ENCODE assay signal across 8 cellular contexts in the genomic region with DNA sequence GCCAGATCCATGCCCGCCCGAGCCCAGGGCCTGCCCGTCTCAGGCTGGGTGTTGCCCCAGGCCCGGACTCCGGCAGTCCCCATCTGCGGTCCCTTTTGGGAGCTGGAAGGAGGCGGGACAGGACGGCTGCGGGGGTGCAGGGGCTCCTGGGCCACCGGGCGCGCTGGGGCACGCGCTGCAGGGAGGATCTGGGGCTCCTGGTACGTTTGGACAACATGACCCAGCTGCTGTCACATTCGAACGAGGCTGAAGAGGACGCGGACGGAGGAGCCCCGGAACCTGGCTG. TPM values are rescaled to one million over a fixed set of nuclear protein-coding genes. Genes with fewer than 3 reads are reported as not detected.
A peak's percentile ranks its signal among the peaks of the same experiment; 100 is the strongest.
DNase-seq lines count a peak whose midpoint lies in the region; ATAC-seq, FAIRE-seq and TF ChIP-seq lines count a peak whose summit lies in the region.

No MANE protein-coding gene starts in this region.

- no peak for TF ChIP-seq CTCF in astrocyte (IDR thresholded peaks at IDR 0.05; ENCODE audit: insufficient read depth, low read depth, low read length)
- no peak for TF ChIP-seq CTCF in lower leg skin (IDR thresholded peaks at IDR 0.05)
- no peak for TF ChIP-seq CTCF in upper lobe of right lung (IDR thresholded peaks at IDR 0.05)

- H3K9me3 Mint-ChIP-seq in astrocyte (ENCODE audit: unreplicated experiment), result no peaks in the 10 kb centered on the region

- peak overlapping the region; percentile 96 for H2AFZ ChIP-seq in astrocyte (ENCODE audit: low read depth, low read length)

- peak overlapping the region; percentile 82 for H3K4me3 Mint-ChIP-seq in astrocyte (ENCODE audit: unreplicated experiment)

- no peaks in the 10 kb centered on the region for H3K9me3 ChIP-seq in astrocyte (ENCODE audit: insufficient read depth, low read depth, low read length)
- H3K9me3 ChIP-seq in upper lobe of right lung, result no peaks in the 10 kb centered on the region

- H3K36me3 Mint-ChIP-seq in astrocyte (ENCODE audit: low read depth, unreplicated experiment), result no peaks in the 10 kb centered on the region

- H3K4me1 ChIP-seq in astrocyte (ENCODE audit: insufficient read depth, low read length), result peaks cover 12% of the 10 kb centered on the region
- peaks cover 13% of the 10 kb centered on the region for H3K4me1 ChIP-seq in upper lobe of right lung

- ATAC-seq in GM18505 (IDR thresholded peaks at IDR 0.05; ENCODE audit: unreplicated experiment), result peak; percentile 23
- peak; percentile 16 for ATAC-seq in HG03280 (IDR thresholded peaks at IDR 0.05; ENCODE audit: unreplicated experiment)
- no peak for ATAC-seq in upper lobe of right lung
- ATAC-seq in GM18502 (IDR thresholded peaks at IDR 0.05; ENCODE audit: poor library complexity, unreplicated experiment), result no peak

- peak overlapping the region; percentile 96 for H3K4me2 ChIP-seq in astrocyte (ENCODE audit: low read length)

- DNase-seq in astrocyte (ENCODE audit: low read depth), result no peak
- DNase-seq in lower leg skin (ENCODE audit: low spot score in 2 of 2), result peak in 1 of 2 donors; percentile 91
- DNase-seq in upper lobe of right lung, result no peak
- DNase-seq in NCI-H2081 treated with DMSO at 0.1 percent for 48 hours (lab: John Stamatoyannopoulos, UW), result no peak
- DNase-seq in COLO668 (lab: John Stamatoyannopoulos, UW; ENCODE audit: unreplicated experiment), result no peak

- no peak overlapping the region for H3K27ac Mint-ChIP-seq in astrocyte (ENCODE audit: unreplicated experiment)

- H3K36me3 ChIP-seq in astrocyte (ENCODE audit: insufficient read depth, low read length) (no peaks in the 10 kb centered on the region), upper lobe of right lung (no peaks in the 10 kb centered on the region)

- no peak for FAIRE-seq in astrocyte (lab: Jason Lieb, UNC)

- peaks cover 5% of the 10 kb centered on the region for H3K27me3 Mint-ChIP-seq in astrocyte (ENCODE audit: low read depth, unreplicated experiment)

- H3K27me3 ChIP-seq in astrocyte (ENCODE audit: insufficient read depth, low read length) (no peaks in the 10 kb centered on the region), upper lobe of right lung (no peaks in the 10 kb centered on the region)

- WGBS in lower leg skin, 2 donors, result 0 to 4% methylated on average over 3 to 15 of the region's 21 CpGs

- H3K4me3 ChIP-seq in astrocyte (ENCODE audit: insufficient read depth, low read depth, low read length), result peak overlapping the region; percentile 72
- H3K4me3 ChIP-seq in lower leg skin (ENCODE audit: low read depth, poor library complexity, severe bottlenecking), result peak overlapping the region; percentile 35
- peak overlapping the region; percentile 71 for H3K4me3 ChIP-seq in upper lobe of right lung

- H3K79me2 ChIP-seq in astrocyte (ENCODE audit: insufficient read depth, low read length), result peaks cover 4% of the 10 kb centered on the region

- H3K4me1 Mint-ChIP-seq in astrocyte (ENCODE audit: low read depth, unreplicated experiment), result peaks cover 10% of the 10 kb centered on the region

- H4K20me1 ChIP-seq in astrocyte (ENCODE audit: insufficient read depth, low read length), result no peaks in the 10 kb centered on the region

- H3K9ac ChIP-seq in astrocyte (ENCODE audit: low read length), result peak overlapping the region; percentile 91

- H3K27ac ChIP-seq in astrocyte (ENCODE audit: low read depth, low read length), result peak overlapping the region; percentile 85
- peak overlapping the region; percentile 85 for H3K27ac ChIP-seq in upper lobe of right lung

- TF ChIP-seq POLR2A in GM18505 (IDR thresholded peaks at IDR 0.05; ENCODE audit: borderline replicate concordance, extremely low read depth, insufficient read depth, insufficient read length) (no peak), lower leg skin (IDR thresholded peaks at IDR 0.05) (no peak)

- intact Hi-C loops in lower leg skin (cut with DNase I; ENCODE audit: low total_unique reads), result loop anchor here (10.0 kb wide), 1 partner anchor 154 kb away; no protein-coding TSS in a partner anchor
- intact Hi-C loops in upper lobe of right lung (cut with DNase I), result no loop called here

RNA-seq across cellular contexts. Expression of gene CALML6, which starts 6.6 kb away (rescaled TPM):
- 0.91 and 1.4 TPM in 2 replicates for total RNA-seq in astrocyte
- total RNA-seq in lower leg skin, result under 1 TPM; 0.13 to 0.89 (median 0.65) TPM
- total RNA-seq in upper lobe of right lung, result 0.90 TPM

RNA-seq across cellular contexts. Expression of gene TMEM52, which starts 10.6 kb away (rescaled TPM):
- total RNA-seq in astrocyte, result 0.84 and 1.4 TPM in 2 replicates
- 1 to 10 TPM; 2.9 to 6.4 (median 4.1) TPM for total RNA-seq in lower leg skin
- total RNA-seq in upper lobe of right lung, result 1.5 TPM

RNA-seq across cellular contexts. Expression of gene GNB1, which starts 17.6 kb away (rescaled TPM):
- 583 and 602 TPM in 2 replicates for total RNA-seq in astrocyte
- 100 to 1,000 TPM; 103 to 141 (median 123) TPM for total RNA-seq in lower leg skin
- 328 TPM for total RNA-seq in upper lobe of right lung

Comparison
In these comparisons a context has a peak if more than half of its experiments do, and no peak if none do; other contexts are left out.
1. ATAC-seq: peak in GM18505 (single experiment) and HG03280 (single experiment); none in upper lobe of right lung (single experiment) and GM18502 (single experiment).
2. Peak in every context shown above with its lines, with median percentiles within 50 percentile points of each other: H3K4me3 ChIP-seq.